8 cellular contexts compared by ENCODE assay signal in genomic region chr6:39102024-39102820, GRCh38. TPM values are rescaled to one million over a fixed set of nuclear protein-coding genes. Genes with fewer than 3 reads are reported as not detected.
DNase-seq lines count a peak whose midpoint lies in the region; ATAC-seq, FAIRE-seq and TF ChIP-seq lines count a peak whose summit lies in the region.

No MANE protein-coding gene starts in this region.

- no peaks in the 10 kb centered on the region for H3K9me3 Mint-ChIP-seq in astrocyte (ENCODE audit: unreplicated experiment)

- H2AFZ ChIP-seq in astrocyte (ENCODE audit: low read depth, low read length) (no peak overlapping the region), HepG2 (ENCODE audit: low read length) (no peak overlapping the region)

- H3K4me3 ChIP-seq in astrocyte (ENCODE audit: insufficient read depth, low read depth, low read length) (no peak overlapping the region), HepG2 (replicated peaks in 1 of 3; ENCODE audit: insufficient read depth in 1 of 3, low read depth in 2 of 3, low read length in 3 of 3) (no peak overlapping the region), thyroid gland (replicated peaks in 1 of 3) (no peak overlapping the region)

- WGBS in HepG2 (ENCODE audit: low lambda C conversion rate) = 36% methylated on average over 12 of the region's 12 CpGs
- WGBS in thyroid gland, 2 donors = 51 to 52% methylated on average over 12 of the region's 12 CpGs

- H3K4me1 Mint-ChIP-seq in astrocyte (ENCODE audit: low read depth, unreplicated experiment) = no peaks in the 10 kb centered on the region

- H3K36me3 ChIP-seq in astrocyte (ENCODE audit: insufficient read depth, low read length) (no peaks in the 10 kb centered on the region), HepG2 (replicated peaks in 1 of 2; ENCODE audit: control insufficient read depth in 1 of 2, insufficient read depth in 2 of 2, low read length in 2 of 2) (no peaks in the 10 kb centered on the region; a peak in 1 of 5 replicates), thyroid gland (peaks cover 0 to 9% of the 10 kb centered on the region in 2 donors)

- peaks cover 8% of the 10 kb centered on the region for H3K36me3 Mint-ChIP-seq in astrocyte (ENCODE audit: low read depth, unreplicated experiment)

- TF ChIP-seq POLR2A in HepG2 (IDR thresholded peaks at IDR 0.05; ENCODE audit: insufficient read depth in 1 of 2, low read depth in 2 of 2, low read length in 2 of 2) (no peak), thyroid gland (IDR thresholded peaks at IDR 0.05) (no peak)

- H3K79me2 ChIP-seq in astrocyte (ENCODE audit: insufficient read depth, low read length) (no peaks in the 10 kb centered on the region), HepG2 (ENCODE audit: insufficient read depth, low read length) (no peaks in the 10 kb centered on the region)

- peak; percentile 30 for ATAC-seq in GM18909 (IDR thresholded peaks at IDR 0.05; ENCODE audit: poor library complexity, unreplicated experiment)
- ATAC-seq in HG03103 (IDR thresholded peaks at IDR 0.05; ENCODE audit: low read depth, unreplicated experiment) = peak; percentile 66
- peak; percentile 99 for ATAC-seq in HepG2

- TF ChIP-seq CTCF in astrocyte (IDR thresholded peaks at IDR 0.05; ENCODE audit: insufficient read depth, low read depth, low read length) (peak; percentile 27), HepG2 (CRISPR knock-in tag; IDR thresholded peaks at IDR 0.05) (peak; percentile 70), thyroid gland (IDR thresholded peaks at IDR 0.05) (peak in 1 of 6 experiments; percentile 25)

- in situ Hi-C loops in HepG2 (cut with HindIII; ENCODE audit: extremely low pct_ligation_motif_present, low pct_unique_long_range_greater_than_20kb) = loop anchor here (10.0 kb wide), 1 partner anchor 227 kb away; no protein-coding TSS in a partner anchor

- no TSS peak for BruUV-seq in HepG2 (replicated peaks; lab: Mats Ljungman, UMichigan)

- no peaks in the 10 kb centered on the region for H4K20me1 ChIP-seq in astrocyte (ENCODE audit: insufficient read depth, low read length)
- no peaks in the 10 kb centered on the region for H4K20me1 ChIP-seq in HepG2 (ENCODE audit: insufficient read depth, low read length)

- peak; percentile 61 for TF ChIP-seq RAD21 in HepG2 (CRISPR knock-in tag; IDR thresholded peaks at IDR 0.05)

- H3K4me1 ChIP-seq in astrocyte (ENCODE audit: insufficient read depth, low read length) = no peaks in the 10 kb centered on the region
- H3K4me1 ChIP-seq in HepG2 (ENCODE audit: insufficient read depth, low read length) = no peaks in the 10 kb centered on the region
- H3K4me1 ChIP-seq in thyroid gland = no peaks in the 10 kb centered on the region

- DNase-seq in astrocyte (ENCODE audit: low read depth) = peak; percentile 66
- DNase-seq in HepG2 (ENCODE audit: low spot score) = peak; percentile 43
- no peak for DNase-seq in thyroid gland
- no peak for DNase-seq in HCEC 1CT
- DNase-seq in stimulated activated CD4-positive, alpha-beta T cell treated with anti-CD3 and anti-CD28 coated beads, Interleukin-2, amount 100 ng/mL, for 48 hours = no peak
- no peak for DNase-seq in head of caudate nucleus

- FAIRE-seq in astrocyte (lab: Jason Lieb, UNC) = no peak
- peak; percentile 72 for FAIRE-seq in HepG2 (lab: Jason Lieb, UNC)

- H3K9ac ChIP-seq in astrocyte (ENCODE audit: low read length) (no peak overlapping the region), HepG2 (ENCODE audit: insufficient read depth, low read depth, low read length) (no peak overlapping the region)

- TF ChIP-seq EP300 in HepG2 (IDR thresholded peaks at IDR 0.05; ENCODE audit: low read depth in 2 of 2, low read length in 2 of 2) (no peak), HepG2 (CRISPR knock-in tag; IDR thresholded peaks at IDR 0.05; ENCODE audit: borderline replicate concordance) (no peak)

- POLR2A ChIA-PET in HepG2 (lab: Yijun Ruan, JAX) = interaction anchor here (3.0 kb wide), 1 partner anchor 12 kb away, joined by 13 read pairs; the partner anchor contains the start of gene SAYSD1

- H3K4me2 ChIP-seq in astrocyte (ENCODE audit: low read length) (no peak overlapping the region), HepG2 (ENCODE audit: low read depth, low read length) (no peak overlapping the region)

- no peak overlapping the region for H3K4me3 Mint-ChIP-seq in astrocyte (ENCODE audit: unreplicated experiment)

- no peaks in the 10 kb centered on the region for H3K27me3 Mint-ChIP-seq in astrocyte (ENCODE audit: low read depth, unreplicated experiment)

- no peak overlapping the region for H3K27ac Mint-ChIP-seq in astrocyte (ENCODE audit: unreplicated experiment)

- H3K9me3 ChIP-seq in astrocyte (ENCODE audit: insufficient read depth, low read depth, low read length) (no peaks in the 10 kb centered on the region), HepG2 (ENCODE audit: low read length) (no peaks in the 10 kb centered on the region), thyroid gland (no peaks in the 10 kb centered on the region)

- intact Hi-C loops in HepG2 (cut with micrococcal nuclease; ENCODE audit: unreplicated experiment) = loop anchor here (1.0 to 10.0 kb wide), 3 partner anchors 77 to 127 kb away; no protein-coding TSS in a partner anchor
- intact Hi-C loops in thyroid gland (cut with DNase I) = no loop called here
- intact Hi-C loops in head of caudate nucleus (cut with DNase I) = no loop called here

- H3K27me3 ChIP-seq in astrocyte (ENCODE audit: insufficient read depth, low read length) (no peaks in the 10 kb centered on the region), HepG2 (ENCODE audit: control insufficient read depth in 1 of 2, insufficient read depth in 2 of 2, low read length in 2 of 2) (no peaks in the 10 kb centered on the region), thyroid gland (no peaks in the 10 kb centered on the region)

- CTCF ChIA-PET in HepG2 (lab: Yijun Ruan, JAX; ENCODE audit: low intra/inter-chr PET ratio, low total read pairs) = interaction anchor here (1.1 to 1.9 kb wide), 2 partner anchors 129 to 230 kb away, joined by 4 to 22 read pairs; no protein-coding TSS in a partner anchor

- H3K27ac ChIP-seq in astrocyte (ENCODE audit: low read depth, low read length) (no peak overlapping the region), HepG2 (ENCODE audit: extremely low read length, insufficient read depth, low read length) (no peak overlapping the region), thyroid gland (no peak overlapping the region)

TF ChIP-seq in HepG2, 621 proteins besides CTCF, POLR2A, EP300 and RAD21:
- TF ChIP-seq STAG1 (CRISPR knock-in tag; IDR thresholded peaks at IDR 0.05) = peak; percentile 60
- peak; percentile 49; the same call in 1 of the 2 replicates for TF ChIP-seq SMC3 (IDR thresholded peaks at IDR 0.05; ENCODE audit: low read length)
- no peak for TF ChIP-seq FOXO1 (CRISPR knock-in tag; IDR thresholded peaks at IDR 0.05)

RNA-seq across cellular contexts. Expression of gene SAYSD1, which starts 12.8 kb away (rescaled TPM):
- total RNA-seq in astrocyte = 8.8 and 9.4 TPM in 2 replicates
- total RNA-seq in HepG2 (2016; rRNA removed; fragmentation: Illumina TruSeq; extraction: Trizol) = 16.0 and 18.7 TPM in 2 replicates
- total RNA-seq in HepG2 (2016; cell fraction: cytosol; rRNA removed; fragmentation: Illumina TruSeq; extraction: Trizol; ENCODE audit: low read depth) = 4.0 TPM in 2 replicates
- 15.3 and 19.7 TPM in 2 replicates for total RNA-seq in HepG2 (2016; cell fraction: insoluble cytoplasmic fraction; rRNA removed; fragmentation: Illumina TruSeq; extraction: Trizol)
- 10.8 and 11.9 TPM in 2 replicates for total RNA-seq in HepG2 (2016; cell fraction: membrane; rRNA removed; fragmentation: Illumina TruSeq; extraction: Trizol)
- 13.1 and 13.6 TPM in 2 replicates for total RNA-seq in HepG2 (2016; cell fraction: nucleus; rRNA removed; fragmentation: Illumina TruSeq; extraction: Trizol)
- polyA plus RNA-seq in HepG2 (2011; rRNA removed) = 8.2 and 10.1 TPM in 2 replicates
- 6.3 and 8.1 TPM in 2 replicates for polyA plus RNA-seq in HepG2 (2011; cell fraction: cytosol; rRNA removed)
- 4.5 TPM in 2 replicates for polyA plus RNA-seq in HepG2 (2011; cell fraction: nucleus; rRNA removed)
- polyA plus RNA-seq in HepG2 (2012) = 4.5 and 5.6 TPM in 2 replicates
- 3.4 and 3.6 TPM in 2 replicates for polyA plus RNA-seq in HepG2 (2016; cell fraction: cytosol; fragmentation: Illumina TruSeq; extraction: Trizol; ENCODE audit: low read depth)
- polyA plus RNA-seq in HepG2 (2016; cell fraction: insoluble cytoplasmic fraction; fragmentation: Illumina TruSeq; extraction: Trizol; ENCODE audit: low read depth) = 16.9 and 19.9 TPM in 2 replicates
- 6.5 and 7.4 TPM in 2 replicates for polyA plus RNA-seq in HepG2 (2016; cell fraction: membrane; fragmentation: Illumina TruSeq; extraction: Trizol; ENCODE audit: low read depth)
- polyA plus RNA-seq in HepG2 (2016; cell fraction: nucleus; fragmentation: Illumina TruSeq; extraction: Trizol; ENCODE audit: insufficient read depth, low read depth) = 18.7 and 19.1 TPM in 2 replicates
- polyA minus RNA-seq in HepG2 (2011; rRNA and poly(A)+ RNA removed; ENCODE audit: low replicate concordance) = 6.5 and 7.0 TPM in 2 replicates
- polyA minus RNA-seq in HepG2 (2011; cell fraction: cytosol; rRNA and poly(A)+ RNA removed) = 5.4 and 7.0 TPM in 2 replicates
- 18.6 and 20.7 TPM in 2 replicates for polyA minus RNA-seq in HepG2 (2011; cell fraction: nucleus; rRNA and poly(A)+ RNA removed)
- total RNA-seq in thyroid gland = 10 to 100 TPM; 22.7 to 36.5 (median 29.2) TPM

RNA-seq across cellular contexts. Expression of gene GLP1R, which starts 53.6 kb away (rescaled TPM):
- total RNA-seq in astrocyte = not detected in 2 replicates
- not detected in 2 replicates for total RNA-seq in HepG2 (2016; rRNA removed; fragmentation: Illumina TruSeq; extraction: Trizol)
- not detected in 2 replicates for total RNA-seq in HepG2 (2016; cell fraction: cytosol; rRNA removed; fragmentation: Illumina TruSeq; extraction: Trizol; ENCODE audit: low read depth)
- total RNA-seq in HepG2 (2016; cell fraction: insoluble cytoplasmic fraction; rRNA removed; fragmentation: Illumina TruSeq; extraction: Trizol) = not detected in 2 replicates
- not detected in 2 replicates for total RNA-seq in HepG2 (2016; cell fraction: membrane; rRNA removed; fragmentation: Illumina TruSeq; extraction: Trizol)
- not detected in 2 replicates for total RNA-seq in HepG2 (2016; cell fraction: nucleus; rRNA removed; fragmentation: Illumina TruSeq; extraction: Trizol)
- polyA plus RNA-seq in HepG2 (2011; rRNA removed) = not detected in 2 replicates
- polyA plus RNA-seq in HepG2 (2011; cell fraction: cytosol; rRNA removed) = not detected in 2 replicates
- not detected in 2 replicates for polyA plus RNA-seq in HepG2 (2011; cell fraction: nucleus; rRNA removed)
- polyA plus RNA-seq in HepG2 (2012) = not detected in 2 replicates
- not detected in 2 replicates for polyA plus RNA-seq in HepG2 (2016; cell fraction: cytosol; fragmentation: Illumina TruSeq; extraction: Trizol; ENCODE audit: low read depth)
- polyA plus RNA-seq in HepG2 (2016; cell fraction: insoluble cytoplasmic fraction; fragmentation: Illumina TruSeq; extraction: Trizol; ENCODE audit: low read depth) = not detected in 2 replicates
- not detected in 2 replicates for polyA plus RNA-seq in HepG2 (2016; cell fraction: membrane; fragmentation: Illumina TruSeq; extraction: Trizol; ENCODE audit: low read depth)
- polyA plus RNA-seq in HepG2 (2016; cell fraction: nucleus; fragmentation: Illumina TruSeq; extraction: Trizol; ENCODE audit: insufficient read depth, low read depth) = not detected in 2 replicates
- polyA minus RNA-seq in HepG2 (2011; rRNA and poly(A)+ RNA removed; ENCODE audit: low replicate concordance) = not detected in 2 replicates
- polyA minus RNA-seq in HepG2 (2011; cell fraction: cytosol; rRNA and poly(A)+ RNA removed) = not detected in 2 replicates
- polyA minus RNA-seq in HepG2 (2011; cell fraction: nucleus; rRNA and poly(A)+ RNA removed) = not detected in 2 replicates
- under 1 TPM; 0.13 to 0.45 (median 0.18) TPM for total RNA-seq in thyroid gland

Comparison
In these comparisons a context has a peak if more than half of its experiments do, and no peak if none do; other contexts are left out.
1. ATAC-seq: peak in every context shown above with its lines; median percentile 99 in HepG2; 66 in HG03103; 30 in GM18909.
2. DNase-seq: peak in astrocyte (single experiment) and HepG2 (single experiment); none in thyroid gland (0 of 2), HCEC 1CT (single experiment), stimulated activated CD4-positive, alpha-beta T cell treated with anti-CD3 and anti-CD28 coated beads, Interleukin-2, amount 100 ng/mL, for 48 hours (0 of 2) and head of caudate nucleus (0 of 42).